8 cellular contexts compared by ENCODE assay signal in genomic region chr1:90850181-90850924, GRCh38.
DNase-seq lines count a peak whose midpoint lies in the region; ATAC-seq and TF ChIP-seq lines count a peak whose summit lies in the region.

No MANE protein-coding gene starts in this region.

- TF ChIP-seq CTCF in CD4-positive, alpha-beta T cell (IDR thresholded peaks at IDR 0.05): no peak
- TF ChIP-seq CTCF in HCT116 (IDR thresholded peaks at IDR 0.05 in 2 of 3, conservative IDR thresholded peaks at IDR 0.05 in 1 of 3; ENCODE audit: borderline replicate concordance in 1 of 3, insufficient read depth in 1 of 3, low read depth in 2 of 3, low read length in 2 of 3) (no peak), nephron progenitor cell (IDR thresholded peaks at IDR 0.05) (no peak)

- H3K4me1 Mint-ChIP-seq in CD4-positive, alpha-beta T cell (ENCODE audit: low read depth): peaks cover 12% of the 10 kb centered on the region
- peaks cover 24% of the 10 kb centered on the region for H3K4me1 Mint-ChIP-seq in nephron progenitor cell

- H3K9ac ChIP-seq in HCT116 (ENCODE audit: low read length): no peak overlapping the region

- H3K4me3 ChIP-seq in HCT116 (replicated peaks in 1 of 2; ENCODE audit: low read depth in 1 of 2, low read length in 2 of 2): peak overlapping the region in 1 of 2 experiments; percentile 68; a peak in 2 of 4 replicates

- peaks cover 0 to 15% of the 10 kb centered on the region in 2 experiments; a peak in 3 of 4 replicates for H3K4me1 ChIP-seq in HCT116 (ENCODE audit: control insufficient read depth in 1 of 2, insufficient read depth in 2 of 2, low read length in 2 of 2)

- TF ChIP-seq POLR2A in HCT116 (IDR thresholded peaks at IDR 0.05; ENCODE audit: borderline replicate concordance, extremely low read depth, insufficient read depth, insufficient read length): no peak

- CTCF ChIA-PET in CD4-positive, alpha-beta T cell (lab: Charles Lee): interaction anchor here (1.1 kb wide), 1 partner anchor 9 kb away, joined by 3 read pairs; no protein-coding TSS in a partner anchor
- CTCF ChIA-PET in HCT116 (lab: Charles Lee): interaction anchor here (1.0 kb wide), 1 partner anchor 129 kb away, joined by 3 read pairs; no protein-coding TSS in a partner anchor

- H3K36me3 Mint-ChIP-seq in CD4-positive, alpha-beta T cell (ENCODE audit: low read depth): no peaks in the 10 kb centered on the region
- H3K36me3 Mint-ChIP-seq in nephron progenitor cell (ENCODE audit: low read depth): no peaks in the 10 kb centered on the region

- no peak overlapping the region for H2AFZ ChIP-seq in HCT116 (ENCODE audit: low read depth, low read length, poor library complexity, severe bottlenecking)

- RAD21 ChIA-PET in HCT116 (lab: Charles Lee; ENCODE audit: low non-redundant PET in 1 of 2, low total read pairs in 2 of 2, uncharacterized antibody in 2 of 2, unreplicated experiment in 2 of 2): no interaction called here

- intact Hi-C loops in CD4-positive, alpha-beta T cell (cut with DNase I, micrococcal nuclease): loop anchor here in 1 of 2 experiments (5.0 kb wide), 1 partner anchor 172 kb away; the partner anchor contains the start of gene ZNF644
- intact Hi-C loops in HCT116 (cut with micrococcal nuclease): no loop called here

- peak overlapping the region; percentile 97 for H3K4me2 ChIP-seq in HCT116 (ENCODE audit: low read length)

- H3K36me3 ChIP-seq in HCT116 (ENCODE audit: control insufficient read depth in 1 of 2, insufficient read depth in 2 of 2, low read length in 2 of 2): no peaks in the 10 kb centered on the region

- POLR2A ChIA-PET in CD4-positive, alpha-beta T cell (lab: Charles Lee): no interaction called here
- POLR2A ChIA-PET in HCT116 (lab: Charles Lee): no interaction called here

- H3K79me2 ChIP-seq in HCT116 (ENCODE audit: insufficient read depth, low read length): no peaks in the 10 kb centered on the region

- H3K27ac Mint-ChIP-seq in CD4-positive, alpha-beta T cell: no peak overlapping the region
- H3K27ac Mint-ChIP-seq in nephron progenitor cell: no peak overlapping the region

- TSS peak; percentile 54 for BruUV-seq in HCT116 (replicated peaks; lab: Mats Ljungman, UMichigan)

- DNase-seq in CD4-positive, alpha-beta T cell: peak in 1 of 10 experiments; percentile 1
- no peak for DNase-seq in HCT116 (ENCODE audit: low read depth, low spot score)
- peak; percentile 9 for DNase-seq in SKM-1 treated with dmso at 0.1 percent for 144 hours (lab: John Stamatoyannopoulos, UW; ENCODE audit: unreplicated experiment)
- DNase-seq in fibroblast of gingiva (ENCODE audit: low read depth): peak; percentile 26
- DNase-seq in nephron progenitor cell: peak; percentile 51
- no peak for DNase-seq in NCI-H2171 (lab: John Stamatoyannopoulos, UW)

- H4K20me1 ChIP-seq in HCT116 (ENCODE audit: insufficient read depth): no peaks in the 10 kb centered on the region

- H3K27me3 ChIP-seq in CD4-positive, alpha-beta T cell (ENCODE audit: control insufficient read depth, insufficient read depth, low read length): peaks cover 56% of the 10 kb centered on the region
- H3K27me3 ChIP-seq in HCT116 (ENCODE audit: insufficient read depth, low read length): no peaks in the 10 kb centered on the region

- TF ChIP-seq RAD21 in HCT116 (IDR thresholded peaks at IDR 0.05; ENCODE audit: low read depth): no peak

- no peaks in the 10 kb centered on the region for H3K9me3 ChIP-seq in CD4-positive, alpha-beta T cell (ENCODE audit: control insufficient read depth, low read length)
- no peaks in the 10 kb centered on the region for H3K9me3 ChIP-seq in HCT116 (ENCODE audit: control insufficient read depth in 1 of 2, insufficient read depth in 1 of 2, low read depth in 1 of 2, low read length in 2 of 2)

- H3K27me3 Mint-ChIP-seq in CD4-positive, alpha-beta T cell: peaks cover 80% of the 10 kb centered on the region
- H3K27me3 Mint-ChIP-seq in nephron progenitor cell (ENCODE audit: low read depth, poor library complexity): peaks cover 88% of the 10 kb centered on the region

- peak overlapping the region; percentile 85 for H3K4me3 Mint-ChIP-seq in CD4-positive, alpha-beta T cell
- H3K4me3 Mint-ChIP-seq in nephron progenitor cell: peak overlapping the region; percentile 82

- no peaks in the 10 kb centered on the region for H3K9me3 Mint-ChIP-seq in CD4-positive, alpha-beta T cell
- H3K9me3 Mint-ChIP-seq in nephron progenitor cell: no peaks in the 10 kb centered on the region

- H3K27ac ChIP-seq in CD4-positive, alpha-beta T cell (ENCODE audit: low read depth, low read length): no peak overlapping the region
- no peak overlapping the region; the same call in 1 of the 2 replicates for H3K27ac ChIP-seq in HCT116 (ENCODE audit: low read depth, low read length)

- no peak for ATAC-seq in CD4-positive, alpha-beta T cell (ENCODE audit: poor library complexity)
- ATAC-seq in HCT116 (no peak), HG03565 (IDR thresholded peaks at IDR 0.05; ENCODE audit: unreplicated experiment) (no peak), HG02973 (IDR thresholded peaks at IDR 0.05; ENCODE audit: unreplicated experiment) (no peak)

- H3K9me2 ChIP-seq in HCT116 (ENCODE audit: insufficient read depth): no peaks in the 10 kb centered on the region

TF ChIP-seq in HCT116, 20 proteins besides CTCF, POLR2A, EP300 and RAD21:
- TF ChIP-seq, protein P1, sequence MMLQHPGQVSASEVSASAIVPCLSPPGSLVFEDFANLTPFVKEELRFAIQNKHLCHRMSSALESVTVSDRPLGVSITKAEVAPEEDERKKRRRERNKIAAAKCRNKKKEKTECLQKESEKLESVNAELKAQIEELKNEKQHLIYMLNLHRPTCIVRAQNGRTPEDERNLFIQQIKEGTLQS (IDR thresholded peaks at IDR 0.05): no peak
- no peak for TF ChIP-seq EGR1 (IDR thresholded peaks at IDR 0.05; ENCODE audit: low read depth)
TF ChIP-seq in HCT116: peak in this region for 0.

Comparison
In these comparisons a context has a peak if more than half of its experiments do, and no peak if none do; other contexts are left out.
1. DNase-seq: peak in SKM-1 treated with dmso at 0.1 percent for 144 hours (single experiment), fibroblast of gingiva (single experiment) and nephron progenitor cell (single experiment); none in HCT116 (single experiment) and NCI-H2171 (single experiment).